ENCODE assay signal across 30 cellular contexts in the genomic region with DNA sequence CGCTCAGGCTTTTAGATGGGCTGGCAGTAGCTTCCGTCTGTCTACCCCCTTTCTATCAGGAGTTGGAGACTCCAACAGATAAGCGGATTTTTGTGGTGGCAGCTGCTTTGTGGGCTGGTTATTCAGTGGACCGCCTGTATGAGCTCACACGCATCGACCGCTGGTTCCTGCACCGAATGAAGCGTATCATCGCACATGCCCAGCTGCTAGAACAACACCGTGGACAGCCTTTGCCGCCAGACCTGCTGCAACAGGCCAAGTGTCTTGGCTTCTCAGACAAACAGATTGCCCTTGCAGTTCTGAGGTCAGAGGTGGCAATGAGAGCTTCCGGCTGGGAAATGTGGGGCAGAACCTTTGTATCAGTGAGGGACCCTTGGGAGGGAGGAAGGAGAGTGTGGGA. TPM values are rescaled to one million over a fixed set of nuclear protein-coding genes. Genes with fewer than 3 reads are reported as not detected.
"Had no signal": no experiment of that assay in that cellular context is flagged by ENCODE, and none has a peak within 500 bp of the region (broad histone marks: within the 10 kb centered on the region; RNA-seq: fewer than 3 reads in every experiment).

No MANE protein-coding gene starts in this region.

- H3K9ac ChIP-seq: neural progenitor cell had no signal

- H3K27me3 ChIP-seq: dorsolateral prefrontal cortex, gastrocnemius medialis, left lung, neural progenitor cell, thyroid gland, vagina had no signal

- H2AFZ ChIP-seq: neural progenitor cell had no signal

- H3K4me3 ChIP-seq: dorsolateral prefrontal cortex, gastrocnemius medialis, left lung, mucosa of descending colon, neural progenitor cell, psoas muscle, thyroid gland, vagina had no signal

- H3K27ac ChIP-seq: dorsolateral prefrontal cortex, epithelial cell of prostate, gastrocnemius medialis, left lung, neural progenitor cell, psoas muscle, thyroid gland, vagina had no signal

- H3K4me2 ChIP-seq: neural progenitor cell had no signal

- H3K4me1 ChIP-seq: gastrocnemius medialis, left lung, neural progenitor cell, psoas muscle, thyroid gland, vagina had no signal

- FAIRE-seq: colon, kidney, small intestine had no signal

- H3K9me3 ChIP-seq: gastrocnemius medialis, left lung, mucosa of descending colon, psoas muscle, thyroid gland, vagina had no signal

- ATAC-seq: esophagus mucosa; gastrocnemius medialis; left lung; mucosa of descending colon; naive thymus-derived CD4-positive, alpha-beta T cell; psoas muscle; right cardiac atrium; stimulated activated naive CD8-positive, alpha-beta T cell treated with anti-CD3 and anti-CD28 coated beads, Interleukin-15, amount 100 ng/mL, for 72 hours had no signal

- DNase-seq: dorsolateral prefrontal cortex; effector CD4-positive, alpha-beta T cell; foreskin fibroblast; gastrocnemius medialis; head of caudate nucleus; kidney; left lung; mesenchymal stem cell; mucosa of descending colon; naive thymus-derived CD4-positive, alpha-beta T cell; psoas muscle; right cardiac atrium; small intestine; stimulated activated CD4-positive, alpha-beta T cell treated with anti-CD3 and anti-CD28 coated beads, Interleukin-1b, Interleukin-23, amount 100 ng/mL, for 48 hours; stimulated activated CD4-positive, alpha-beta T cell treated with anti-CD3 and anti-CD28 coated beads, Interleukin-4, amount 100 ng/mL, for 1 hour; stimulated activated CD8-positive, alpha-beta memory T cell treated with anti-CD3 and anti-CD28 coated beads, Interleukin-4, amount 100 ng/mL, for 48 hours; stimulated activated naive CD4-positive, alpha-beta T cell; stimulated activated naive CD8-positive, alpha-beta T cell treated with anti-CD3 and anti-CD28 coated beads, Interleukin-15, amount 100 ng/mL, for 72 hours; thyroid gland; trophoblast cell had no signal

RNA-seq across cellular contexts. Expression of a gene that starts 30.9 kb away (rescaled TPM):
- total RNA-seq: esophagus mucosa, osteocyte, ureter had no signal

RNA-seq across cellular contexts. Expression of a gene that starts 43.3 kb away (rescaled TPM):
- total RNA-seq: esophagus mucosa; gastrocnemius medialis; kidney; left lung; lower leg skin; naive thymus-derived CD4-positive, alpha-beta T cell; osteocyte; psoas muscle; renal cortical epithelial cell; temporal lobe; ureter had no signal
- polyA plus RNA-seq: naive thymus-derived CD4-positive, alpha-beta T cell; psoas muscle; small intestine had no signal
